In genomic region chr9:72203205-72203803, GRCh38 we compare ENCODE assay signal across 8 cellular contexts. TPM values are rescaled to one million over a fixed set of nuclear protein-coding genes. Genes with fewer than 3 reads are reported as not detected.
DNase-seq lines count a peak whose midpoint lies in the region; ATAC-seq lines count a peak whose summit lies in the region.

No MANE protein-coding gene starts in this region.

- H3K4me3 Mint-ChIP-seq in activated T-helper 2 cell treated with anti-CD3 and anti-CD28 coated beads, Interferon-gamma antibody, Interleukin-2, Interleukin-4, amounts not matched to agents 10 μg/mL and 5 μg/mL and 100 μg/mL, durations not matched to agents 14 hours and 24 hours and 36 hours (ENCODE audit: low read depth): no peak overlapping the region

- no peaks in the 10 kb centered on the region for H3K9me3 Mint-ChIP-seq in activated T-helper 2 cell treated with anti-CD3 and anti-CD28 coated beads, Interferon-gamma antibody, Interleukin-2, Interleukin-4, amounts not matched to agents 10 μg/mL and 5 μg/mL and 100 μg/mL, durations not matched to agents 14 hours and 24 hours and 36 hours

- H3K27ac Mint-ChIP-seq in activated T-helper 2 cell treated with anti-CD3 and anti-CD28 coated beads, Interferon-gamma antibody, Interleukin-2, Interleukin-4, amounts not matched to agents 10 μg/mL and 5 μg/mL and 100 μg/mL, durations not matched to agents 14 hours and 24 hours and 36 hours: no peak overlapping the region

- DNase-seq in NCI-H2196 (lab: John Stamatoyannopoulos, UW; ENCODE audit: unreplicated experiment) (peak; percentile 7), NCI-H2196 treated with DMSO at 0.1 percent for 48 hours (lab: John Stamatoyannopoulos, UW; ENCODE audit: unreplicated experiment) (no peak), HPDE6-E6E7 (ENCODE audit: extremely low spot score) (peak; percentile 54), SKM-1 treated with dmso at 0.1 percent for 144 hours (lab: John Stamatoyannopoulos, UW; ENCODE audit: unreplicated experiment) (peak; percentile 13), hippocampal formation (lab: John Stamatoyannopoulos, UW) (peak; percentile 17 to 22)
- no peak for DNase-seq in activated T-helper 2 cell treated with anti-CD3 and anti-CD28 coated beads, Interferon-gamma antibody, Interleukin-2, Interleukin-4, amounts not matched to agents 10 μg/mL and 5 μg/mL and 100 μg/mL, durations not matched to agents 14 hours and 24 hours and 36 hours (ENCODE audit: low spot score)
- no peak for DNase-seq in stimulated activated CD4-positive, alpha-beta T cell treated with anti-CD3 and anti-CD28 coated beads, Interleukin-15, amount 100 ng/mL, for 24 hours

- ATAC-seq in GM21423 (IDR thresholded peaks at IDR 0.05; ENCODE audit: unreplicated experiment): peak; percentile 39

- peaks cover 4% of the 10 kb centered on the region for H3K27me3 Mint-ChIP-seq in activated T-helper 2 cell treated with anti-CD3 and anti-CD28 coated beads, Interferon-gamma antibody, Interleukin-2, Interleukin-4, amounts not matched to agents 10 μg/mL and 5 μg/mL and 100 μg/mL, durations not matched to agents 14 hours and 24 hours and 36 hours (ENCODE audit: low read depth)

- H3K4me1 Mint-ChIP-seq in activated T-helper 2 cell treated with anti-CD3 and anti-CD28 coated beads, Interferon-gamma antibody, Interleukin-2, Interleukin-4, amounts not matched to agents 10 μg/mL and 5 μg/mL and 100 μg/mL, durations not matched to agents 14 hours and 24 hours and 36 hours (ENCODE audit: low read depth): no peaks in the 10 kb centered on the region

- intact Hi-C loops in activated T-helper 2 cell treated with anti-CD3 and anti-CD28 coated beads, Interferon-gamma antibody, Interleukin-2, Interleukin-4, amounts not matched to agents 10 μg/mL and 5 μg/mL and 100 μg/mL, durations not matched to agents 14 hours and 24 hours and 36 hours (cut with micrococcal nuclease): no loop called here

- no peaks in the 10 kb centered on the region for H3K36me3 Mint-ChIP-seq in activated T-helper 2 cell treated with anti-CD3 and anti-CD28 coated beads, Interferon-gamma antibody, Interleukin-2, Interleukin-4, amounts not matched to agents 10 μg/mL and 5 μg/mL and 100 μg/mL, durations not matched to agents 14 hours and 24 hours and 36 hours (ENCODE audit: low read depth)

RNA-seq across cellular contexts. Expression of gene GDA, which starts 54.1 kb away (rescaled TPM):
- total RNA-seq in activated T-helper 2 cell treated with anti-CD3 and anti-CD28 coated beads, Interferon-gamma antibody, Interleukin-2, Interleukin-4, amounts not matched to agents 10 μg/mL and 5 μg/mL and 100 μg/mL, durations not matched to agents 14 hours and 24 hours and 36 hours: 0.07 TPM in 1 of 2 replicates, not detected in the other

Comparison
In these comparisons a context has a peak if more than half of its experiments do, and no peak if none do; other contexts are left out.
1. DNase-seq: peak in NCI-H2196 (single experiment), HPDE6-E6E7 (single experiment), SKM-1 treated with dmso at 0.1 percent for 144 hours (single experiment) and hippocampal formation (2 of 2); none in NCI-H2196 treated with DMSO at 0.1 percent for 48 hours (single experiment), activated T-helper 2 cell treated with anti-CD3 and anti-CD28 coated beads, Interferon-gamma antibody, Interleukin-2, Interleukin-4, amounts not matched to agents 10 μg/mL and 5 μg/mL and 100 μg/mL, durations not matched to agents 14 hours and 24 hours and 36 hours (single experiment) and stimulated activated CD4-positive, alpha-beta T cell treated with anti-CD3 and anti-CD28 coated beads, Interleukin-15, amount 100 ng/mL, for 24 hours (single experiment).